ENCODE assay signal across 18 cellular contexts in the genomic region with DNA sequence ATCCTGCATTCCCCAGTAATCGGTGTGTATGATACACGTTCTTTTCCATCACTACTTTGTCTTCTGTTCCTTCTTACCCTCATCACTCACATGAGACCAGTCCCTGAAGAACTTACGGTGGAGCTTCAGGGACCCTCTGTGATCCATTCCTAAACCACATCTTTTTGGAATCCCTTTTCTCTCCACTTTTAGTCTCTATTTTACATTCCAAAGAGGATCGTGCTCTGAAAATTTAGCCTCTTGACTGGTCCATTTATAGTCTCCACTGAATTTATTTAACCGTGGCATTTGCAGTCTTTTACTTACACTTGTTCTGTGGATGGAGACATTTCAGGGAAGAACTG.
A peak's percentile ranks its signal among the peaks of the same experiment; 100 is the strongest.
DNase-seq lines count a peak whose midpoint lies in the region; ATAC-seq and TF ChIP-seq lines count a peak whose summit lies in the region.
"Had no signal": no experiment of that assay in that cellular context is flagged by ENCODE, and none has a peak within 500 bp of the region (broad histone marks: within the 10 kb centered on the region; RNA-seq: fewer than 3 reads in every experiment).

No MANE protein-coding gene starts in this region.

- 97% methylated on average over 3 of the region's 5 CpGs; no CpG with 5 or more reads in 1 of the 2 experiments for WGBS in IMR-90 (ENCODE audit: extremely low coverage in 2 of 2, insufficient read length in 1 of 2), 2 experiments

- no peaks in the 10 kb centered on the region for H3K9me3 ChIP-seq in IMR-90 (ENCODE audit: control insufficient read depth, insufficient read depth, low read length)
- H3K9me3 ChIP-seq in osteoblast (ENCODE audit: low read depth, low read length): no peaks in the 10 kb centered on the region

- no peaks in the 10 kb centered on the region for H3K27me3 Mint-ChIP-seq in activated CD4-positive, alpha-beta T cell treated with anti-CD3 and anti-CD28 coated beads, Interleukin-2, amount 10 ng/mL, durations not matched to agents 24 days and 14 days

- H3K23ac ChIP-seq in IMR-90 (ENCODE audit: low read depth, low read length): no peak overlapping the region

- no peak overlapping the region for H2BK120ac ChIP-seq in IMR-90 (ENCODE audit: low read depth, low read length)

- H3K36me3 ChIP-seq in IMR-90 (ENCODE audit: control insufficient read depth, insufficient read depth, low read length) (peaks cover 46% of the 10 kb centered on the region), osteoblast (ENCODE audit: insufficient read depth, low read length) (peaks cover 25% of the 10 kb centered on the region)

- H2BK15ac ChIP-seq in IMR-90 (ENCODE audit: low read depth, low read length): peak overlapping the region; percentile 10; the same call in 1 of the 3 replicates

- ATAC-seq in IMR-90 (ENCODE audit: low read depth): no peak
- ATAC-seq: Panc1 had no signal

- BruUV-seq in IMR-90 (replicated peaks; lab: Mats Ljungman, UMichigan): no TSS peak

- H2BK5ac ChIP-seq in IMR-90 (ENCODE audit: low read depth, low read length, poor library complexity, severe bottlenecking): no peak overlapping the region

- H2AK9ac ChIP-seq in IMR-90 (replicated peaks; ENCODE audit: low read depth, low read length, poor library complexity): no peak overlapping the region

- H3K27ac ChIP-seq in IMR-90 (ENCODE audit: insufficient read depth, low read length): no peak overlapping the region
- peak overlapping the region; percentile 45 to 96 (median 89) for H3K27ac ChIP-seq in dorsolateral prefrontal cortex
- no peak overlapping the region for H3K27ac ChIP-seq in osteoblast (ENCODE audit: low read depth, low read length)
- H3K27ac ChIP-seq: 22Rv1 had no signal

- no peak overlapping the region for H3K9ac ChIP-seq in IMR-90 (ENCODE audit: low read depth, low read length)

- CTCF ChIA-PET in IMR-90 (lab: Yijun Ruan, JAX): interaction anchor here (1.0 kb wide), 1 partner anchor 161 kb away, joined by 5 read pairs; no protein-coding TSS in a partner anchor

- no peaks in the 10 kb centered on the region for H3K4me1 Mint-ChIP-seq in activated CD4-positive, alpha-beta T cell treated with anti-CD3 and anti-CD28 coated beads, Interleukin-2, amount 10 ng/mL, durations not matched to agents 24 days and 14 days
- H3K4me1 Mint-ChIP-seq: CD14-positive monocyte had no signal

- no peaks in the 10 kb centered on the region for H3K27me3 ChIP-seq in IMR-90 (ENCODE audit: control insufficient read depth, insufficient read depth, low read length)
- no peaks in the 10 kb centered on the region for H3K27me3 ChIP-seq in dorsolateral prefrontal cortex
- H3K27me3 ChIP-seq in osteoblast (ENCODE audit: insufficient read depth, low read length): no peaks in the 10 kb centered on the region

- dilution Hi-C loops in IMR-90 (cut with HindIII; ENCODE audit: low sequenced_read_pairs, unreplicated experiment): no loop called here

- H3K14ac ChIP-seq in IMR-90 (replicated peaks; ENCODE audit: low read depth, low read length): no peak overlapping the region

- peaks cover 20% of the 10 kb centered on the region for H3K9me1 ChIP-seq in IMR-90 (ENCODE audit: insufficient read depth, low read length)

- no peak overlapping the region for H3K4me3 Mint-ChIP-seq in activated CD4-positive, alpha-beta T cell treated with anti-CD3 and anti-CD28 coated beads, Interleukin-2, amount 10 ng/mL, durations not matched to agents 24 days and 14 days
- H3K4me3 Mint-ChIP-seq: CD14-positive monocyte had no signal

- H4K8ac ChIP-seq in IMR-90 (ENCODE audit: low read depth in 2 of 2, low read length in 2 of 2): no peak overlapping the region; a peak in 1 of 4 replicates

- H3K4me1 ChIP-seq in IMR-90 (ENCODE audit: control insufficient read depth, insufficient read depth, low read length) (peaks cover 15% of the 10 kb centered on the region), osteoblast (ENCODE audit: insufficient read depth, low read length) (no peaks in the 10 kb centered on the region)

- peaks cover 0 to 41% of the 10 kb centered on the region in 2 experiments; a peak in 3 of 4 replicates for H3K79me1 ChIP-seq in IMR-90 (ENCODE audit: low read depth in 1 of 2, low read length in 2 of 2)

- TF ChIP-seq CTCF in IMR-90 (conservative IDR thresholded peaks at IDR 0.05; ENCODE audit: low read depth, low read length) (no peak), dorsolateral prefrontal cortex (IDR thresholded peaks at IDR 0.05 in 54 of 56, conservative IDR thresholded peaks at IDR 0.05 in 2 of 56; ENCODE audit: low read depth in 1 of 56, partially characterized antibody in 56 of 56) (no peak), osteoblast (IDR thresholded peaks at IDR 0.05; ENCODE audit: extremely low read depth, low read depth, low read length) (no peak)

- H2AK5ac ChIP-seq in IMR-90 (ENCODE audit: low read depth, low read length): no peak overlapping the region

- peaks cover 31% of the 10 kb centered on the region for H3K36me3 Mint-ChIP-seq in activated CD4-positive, alpha-beta T cell treated with anti-CD3 and anti-CD28 coated beads, Interleukin-2, amount 10 ng/mL, durations not matched to agents 24 days and 14 days (ENCODE audit: low read depth)

- DNase-seq in activated CD4-positive, alpha-beta T cell treated with anti-CD3 and anti-CD28 coated beads, Interleukin-2, amount 10 ng/mL, durations not matched to agents 24 days and 14 days: no peak
- DNase-seq in activated CD4-positive, alpha-beta T cell treated with anti-CD3 and anti-CD28 coated beads, Interleukin-2, amount 50 U/mL, for 4 hours: no peak
- DNase-seq in IMR-90 (no peak), dorsolateral prefrontal cortex (no peak), osteoblast (ENCODE audit: insufficient read length, low spot score, missing footprints) (peak; percentile 72), inferior parietal cortex (ENCODE audit: extremely low spot score) (no peak), GDM1 (lab: John Stamatoyannopoulos, UW) (no peak), NCI-H146 (lab: John Stamatoyannopoulos, UW) (no peak)
- DNase-seq: DMS153, GF-D8, HCEC 1CT, KBM-7, NCI-H1105, NCI-H1694, NCI-H2081 treated with DMSO at 0.1 percent for 48 hours had no signal

- peak overlapping the region; percentile 9 for H3K27ac Mint-ChIP-seq in activated CD4-positive, alpha-beta T cell treated with anti-CD3 and anti-CD28 coated beads, Interleukin-2, amount 10 ng/mL, durations not matched to agents 24 days and 14 days

- no peak overlapping the region for H3K56ac ChIP-seq in IMR-90 (ENCODE audit: extremely low read depth, insufficient read depth, low read length)

- H4K20me1 ChIP-seq in IMR-90 (ENCODE audit: insufficient read depth, low read length) (peaks cover 13% of the 10 kb centered on the region; the same call in 1 of the 2 replicates), osteoblast (ENCODE audit: insufficient read depth, low read length) (no peaks in the 10 kb centered on the region)

- H3K9me3 Mint-ChIP-seq in activated CD4-positive, alpha-beta T cell treated with anti-CD3 and anti-CD28 coated beads, Interleukin-2, amount 10 ng/mL, durations not matched to agents 24 days and 14 days: no peaks in the 10 kb centered on the region
- H3K9me3 Mint-ChIP-seq: CD14-positive monocyte had no signal

- H3K18ac ChIP-seq in IMR-90 (ENCODE audit: low read depth, low read length): no peak overlapping the region

- intact Hi-C loops in activated CD4-positive, alpha-beta T cell treated with anti-CD3 and anti-CD28 coated beads, Interleukin-2, amount 10 ng/mL, durations not matched to agents 24 days and 14 days (cut with micrococcal nuclease): no loop called here
- intact Hi-C loops in IMR-90 (cut with micrococcal nuclease): no loop called here
- intact Hi-C loops in dorsolateral prefrontal cortex (cut with DNase I): no loop called here

- H2AFZ ChIP-seq in IMR-90 (replicated peaks; ENCODE audit: low read length, poor library complexity) (no peak overlapping the region), osteoblast (ENCODE audit: low read length) (no peak overlapping the region)

- no peaks in the 10 kb centered on the region for H3K79me2 ChIP-seq in osteoblast (ENCODE audit: insufficient read depth, low read length)

- H3K4ac ChIP-seq in IMR-90 (ENCODE audit: low read depth, low read length): no peak overlapping the region

- in situ Hi-C loops in IMR-90 (cut with MboI; ENCODE audit: low sequenced_read_pairs): loop anchor here (10.0 kb wide), 1 partner anchor 161 kb away; the partner anchor contains the start of gene RPEL1

- H4K5ac ChIP-seq in IMR-90 (ENCODE audit: low read depth, low read length): no peak overlapping the region

- no peak overlapping the region for H2BK20ac ChIP-seq in IMR-90 (ENCODE audit: low read depth, low read length)

- H3K4me2 ChIP-seq in IMR-90 (ENCODE audit: low read depth, low read length) (no peak overlapping the region), osteoblast (ENCODE audit: insufficient read depth, low read length) (no peak overlapping the region)

- POLR2A ChIA-PET in IMR-90 (lab: Charles Lee; ENCODE audit: unreplicated experiment): no interaction called here

- H4K91ac ChIP-seq in IMR-90 (ENCODE audit: insufficient read depth, low read depth, low read length): no peak overlapping the region; the same call in 1 of the 2 replicates

- no peak for TF ChIP-seq RAD21 in IMR-90 (IDR thresholded peaks at IDR 0.05; ENCODE audit: low read length)

- H3K4me3 ChIP-seq in IMR-90 (ENCODE audit: insufficient read depth, low read depth, low read length) (no peak overlapping the region), dorsolateral prefrontal cortex (no peak overlapping the region), osteoblast (ENCODE audit: insufficient read depth, low read length) (no peak overlapping the region)

- no peak for TF ChIP-seq POLR2A in IMR-90 (IDR thresholded peaks at IDR 0.05; ENCODE audit: low read depth, low read length)

TF ChIP-seq in IMR-90, 13 proteins besides CTCF, POLR2A, EP300 and RAD21 (continues in another document):
- TF ChIP-seq MAZ (IDR thresholded peaks at IDR 0.05; ENCODE audit: borderline replicate concordance, low read depth, low read length): no peak
- no peak for TF ChIP-seq FOS (IDR thresholded peaks at IDR 0.05; ENCODE audit: low read depth, low read length)
- no peak for TF ChIP-seq USF2 (IDR thresholded peaks at IDR 0.05; ENCODE audit: low read depth, low read length)
- no peak for TF ChIP-seq RCOR1 (IDR thresholded peaks at IDR 0.05; ENCODE audit: insufficient replicate concordance, low read length)
- no peak for TF ChIP-seq RFX5 (IDR thresholded peaks at IDR 0.05; ENCODE audit: low read depth, low read length)
- no peak for TF ChIP-seq MXI1 (IDR thresholded peaks at IDR 0.05; ENCODE audit: borderline replicate concordance, low read depth, low read length)
- no peak for TF ChIP-seq CEBPB (IDR thresholded peaks at IDR 0.05; ENCODE audit: low read depth, low read length)
- TF ChIP-seq BHLHE40 (IDR thresholded peaks at IDR 0.05; ENCODE audit: low read depth, low read length): no peak
- no peak for TF ChIP-seq NFE2L2 (IDR thresholded peaks at IDR 0.05; ENCODE audit: low read depth, low read length)

Comparison
In these comparisons a context has a peak if more than half of its experiments do, and no peak if none do; other contexts are left out.
1. H3K27ac ChIP-seq: peak in dorsolateral prefrontal cortex (59 of 59); none in IMR-90 (single experiment) and osteoblast (single experiment).